ENCODE assay signal across 20 cellular contexts in the genomic region with DNA sequence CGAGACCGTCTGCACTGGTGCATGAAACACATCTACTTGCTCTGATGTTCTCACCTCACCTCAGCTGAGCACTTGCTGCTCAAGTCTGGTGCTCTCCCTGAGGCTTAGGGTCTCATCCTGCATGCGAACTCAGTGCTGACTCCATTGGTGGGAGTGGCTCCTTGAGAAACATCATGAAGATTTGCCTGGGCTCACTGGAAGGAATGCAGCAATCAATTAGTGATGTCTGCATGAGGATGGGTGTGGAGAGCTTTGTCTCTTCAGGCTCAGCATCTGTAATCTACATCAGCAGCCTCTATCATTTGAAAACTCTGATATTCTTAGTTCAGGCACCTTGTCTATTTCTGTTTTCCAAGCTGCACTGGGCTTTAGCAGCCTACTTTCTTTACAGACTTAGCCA.
"Had no signal": no experiment of that assay in that cellular context is flagged by ENCODE, and none has a peak within 500 bp of the region (broad histone marks: within the 10 kb centered on the region; RNA-seq: fewer than 3 reads in every experiment).

No MANE protein-coding gene starts in this region.

- ATAC-seq: left ventricle myocardium superior; lower lobe of right lung; naive thymus-derived CD4-positive, alpha-beta T cell; psoas muscle; right cardiac atrium; stimulated activated memory B cell treated with anti-CD40 and anti-IgM and Interleukin-4, amounts not matched to agents 10 μg/mL and 1 μg/mL and 100 μg/mL, for 72 hours; stimulated activated naive CD8-positive, alpha-beta T cell treated with anti-CD3 and anti-CD28 coated beads, Interleukin-15, Interleukin-2, amounts not matched to agents 100 U/mL and 50 U/mL, for 24 hours had no signal

- DNase-seq: dermis blood vessel endothelial cell; hypothalamus; left ventricle myocardium superior; lower lobe of right lung; midbrain; naive thymus-derived CD4-positive, alpha-beta T cell; occipital lobe; ovary; psoas muscle; right cardiac atrium; stimulated activated CD4-positive, alpha-beta T cell treated with anti-CD3 and anti-CD28 coated beads, Interleukin-4, amount 100 ng/mL, for 4 hours; stimulated activated naive CD8-positive, alpha-beta T cell treated with anti-CD3 and anti-CD28 coated beads, Interleukin-15, Interleukin-2, amounts not matched to agents 100 U/mL and 50 U/mL, for 24 hours; substantia nigra; testis had no signal

- H3K27me3 ChIP-seq: ovary, sigmoid colon, testis had no signal

- H3K9me3 ChIP-seq: lower lobe of right lung, ovary, psoas muscle, sigmoid colon, testis, tibial artery had no signal

- H3K4me3 ChIP-seq: coronary artery, lower lobe of right lung, ovary, psoas muscle, sigmoid colon, testis, tibial artery had no signal

- H3K4me1 ChIP-seq: lower lobe of right lung, psoas muscle, testis, tibial artery had no signal

- FAIRE-seq: frontal cortex, keratinocyte had no signal

- H3K36me3 ChIP-seq: lower lobe of right lung, ovary, sigmoid colon, tibial artery had no signal

- H3K27ac ChIP-seq: coronary artery, lower lobe of right lung, ovary, psoas muscle, sigmoid colon, testis, tibial artery had no signal
